ENCODE assay signal across 8 cellular contexts in the genomic region with DNA sequence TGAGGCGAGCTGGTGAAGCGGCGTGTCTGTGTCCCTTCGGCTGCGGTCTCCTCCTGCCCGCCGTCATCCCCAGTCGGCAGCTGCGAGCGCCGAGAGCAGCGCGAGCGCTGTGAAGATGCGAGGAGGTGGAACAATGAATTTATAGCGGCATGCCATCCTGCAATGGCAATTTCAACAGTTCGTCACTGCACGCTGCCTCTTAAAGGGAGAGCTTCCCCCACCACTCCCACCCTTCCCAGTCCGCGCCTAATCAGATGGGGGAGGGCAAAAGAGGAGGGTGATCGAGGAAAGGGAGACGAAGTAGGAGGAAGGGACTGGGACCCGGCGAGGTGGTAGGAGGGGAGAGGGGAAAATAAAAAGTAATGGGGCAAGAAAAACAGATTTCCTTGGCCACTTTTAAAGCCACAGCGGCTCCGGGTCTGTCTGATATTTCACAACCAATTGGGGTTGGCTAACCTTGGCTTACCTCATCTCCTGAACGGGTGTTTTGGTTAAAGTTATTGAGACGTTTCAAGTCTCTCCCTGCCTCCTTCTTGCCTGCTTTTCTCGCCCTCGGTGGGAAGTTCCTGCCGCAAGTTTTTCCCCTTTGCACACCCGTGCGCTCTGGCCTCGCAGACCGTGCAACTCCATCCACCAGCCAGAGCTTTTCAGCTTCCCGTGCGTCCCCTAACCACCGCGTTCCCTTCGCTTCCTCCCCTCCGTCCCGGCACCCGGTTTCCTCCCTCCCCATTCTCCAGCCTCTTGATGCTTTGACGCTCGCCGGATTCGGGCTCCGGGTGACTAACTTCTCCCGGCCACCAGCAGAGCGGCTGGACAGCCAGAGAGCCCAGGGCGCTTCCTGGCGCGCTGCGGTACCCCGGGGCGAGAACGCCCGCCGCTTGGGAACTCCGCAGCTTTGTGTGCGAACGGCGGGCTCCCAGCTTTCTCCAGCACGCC. TPM values are rescaled to one million over a fixed set of nuclear protein-coding genes. Genes with fewer than 3 reads are reported as not detected.
DNase-seq lines count a peak whose midpoint lies in the region; ATAC-seq and TF ChIP-seq lines count a peak whose summit lies in the region.

TSS of gene ADAMTS5 (minus strand) at position 111 of the 936 bp plus-strand sequence. CDS start 697 bp downstream, outside the sequence.

- H3K27ac Mint-ChIP-seq in brain, result peak within 1 kb of the TSS in 4 of 5 experiments; percentile 85 to 93 (median 90)
- peak within 1 kb of the TSS; percentile 89 for H3K27ac Mint-ChIP-seq in stimulated activated naive B cell treated with anti-CD40 and anti-IgM and Interleukin-4, amounts not matched to agents 10 μg/mL and 1 μg/mL and 100 μg/mL, for 72 hours
- no peak within 1 kb of the TSS for H3K27ac Mint-ChIP-seq in immature natural killer cell

- peak within 1 kb of the TSS; percentile 92 to 97 (median 97) for H3K4me3 Mint-ChIP-seq in brain
- H3K4me3 Mint-ChIP-seq in stimulated activated naive B cell treated with anti-CD40 and anti-IgM and Interleukin-4, amounts not matched to agents 10 μg/mL and 1 μg/mL and 100 μg/mL, for 72 hours, result peak within 1 kb of the TSS in 1 of 2 donors; percentile 57
- H3K4me3 Mint-ChIP-seq in immature natural killer cell, result no peak within 1 kb of the TSS

- H3K36me3 Mint-ChIP-seq in brain (no peaks in the 10 kb centered on the region), immature natural killer cell (no peaks in the 10 kb centered on the region)
- no peaks in the 10 kb centered on the region for H3K36me3 Mint-ChIP-seq in stimulated activated naive B cell treated with anti-CD40 and anti-IgM and Interleukin-4, amounts not matched to agents 10 μg/mL and 1 μg/mL and 100 μg/mL, for 72 hours

- DNase-seq in AG08396 (ENCODE audit: low spot score), result peak; percentile 78
- DNase-seq in HuH-7.5 (ENCODE audit: low spot score), result peak; percentile 29
- peak; percentile 53 for DNase-seq in iPS-NIHi11 (ENCODE audit: low spot score)
- DNase-seq in stimulated activated naive B cell treated with anti-CD40 and anti-IgM and Interleukin-4, amounts not matched to agents 10 μg/mL and 1 μg/mL and 100 μg/mL, for 72 hours, result no peak
- no peak for DNase-seq in immature natural killer cell

- no peak for ATAC-seq in stimulated activated naive B cell treated with anti-CD40 and anti-IgM and Interleukin-4, amounts not matched to agents 10 μg/mL and 1 μg/mL and 100 μg/mL, for 72 hours (replicated peaks)
- ATAC-seq in HG03196 (IDR thresholded peaks at IDR 0.05; ENCODE audit: unreplicated experiment), result no peak
- ATAC-seq in GM19328 (IDR thresholded peaks at IDR 0.05; ENCODE audit: unreplicated experiment), result no peak

- peaks cover 40% of the 10 kb centered on the region for H3K4me1 Mint-ChIP-seq in brain
- H3K4me1 Mint-ChIP-seq in stimulated activated naive B cell treated with anti-CD40 and anti-IgM and Interleukin-4, amounts not matched to agents 10 μg/mL and 1 μg/mL and 100 μg/mL, for 72 hours, result peaks cover 8 to 16% of the 10 kb centered on the region in 2 donors
- no peaks in the 10 kb centered on the region for H3K4me1 Mint-ChIP-seq in immature natural killer cell

- peaks cover 73% of the 10 kb centered on the region for H3K27me3 Mint-ChIP-seq in brain
- peaks cover 47 to 50% of the 10 kb centered on the region in 2 donors for H3K27me3 Mint-ChIP-seq in stimulated activated naive B cell treated with anti-CD40 and anti-IgM and Interleukin-4, amounts not matched to agents 10 μg/mL and 1 μg/mL and 100 μg/mL, for 72 hours
- peaks cover 10 to 15% (median 11%) of the 10 kb centered on the region in 3 donors for H3K27me3 Mint-ChIP-seq in immature natural killer cell (ENCODE audit: low read depth in 3 of 3)

- no peak for TF ChIP-seq CTCF in brain (conservative IDR thresholded peaks at IDR 0.05)

- H3K9me3 Mint-ChIP-seq in brain (peaks cover 0 to 6% (median 0%) of the 10 kb centered on the region in 5 experiments), immature natural killer cell (peaks cover 0 to 2% (median 0%) of the 10 kb centered on the region in 6 donors)
- H3K9me3 Mint-ChIP-seq in stimulated activated naive B cell treated with anti-CD40 and anti-IgM and Interleukin-4, amounts not matched to agents 10 μg/mL and 1 μg/mL and 100 μg/mL, for 72 hours, result no peaks in the 10 kb centered on the region

RNA-seq across cellular contexts. Expression of gene ADAMTS5, which starts in this region (rescaled TPM):
- 0.22 TPM for polyA plus RNA-seq in brain (ENCODE audit: insufficient read depth, low read depth, low replicate concordance)
- not detected for polyA plus RNA-seq in immature natural killer cell

Comparison
In these comparisons a context has a peak if more than half of its experiments do, and no peak if none do; other contexts are left out.
1. DNase-seq: peak in AG08396 (single experiment), HuH-7.5 (single experiment) and iPS-NIHi11 (single experiment); none in stimulated activated naive B cell treated with anti-CD40 and anti-IgM and Interleukin-4, amounts not matched to agents 10 μg/mL and 1 μg/mL and 100 μg/mL, for 72 hours (single experiment) and immature natural killer cell (0 of 3).
2. H3K27ac Mint-ChIP-seq: peak in brain (4 of 5) and stimulated activated naive B cell treated with anti-CD40 and anti-IgM and Interleukin-4, amounts not matched to agents 10 μg/mL and 1 μg/mL and 100 μg/mL, for 72 hours (single experiment); none in immature natural killer cell (0 of 6).
3. H3K4me3 Mint-ChIP-seq: peak in brain (5 of 5); none in immature natural killer cell (0 of 5).